Comparison of ENCODE assay signal across 14 cellular contexts in genomic region chr13:30109471-30110135, GRCh38.
"Had no signal": no experiment of that assay in that cellular context is flagged by ENCODE, and none has a peak within 500 bp of the region (broad histone marks: within the 10 kb centered on the region; RNA-seq: fewer than 3 reads in every experiment).

No MANE protein-coding gene starts in this region.

- H2AFZ ChIP-seq: parathyroid adenoma had no signal

- H3K27ac ChIP-seq: parathyroid adenoma, SK-N-MC, tibial nerve, WERI-Rb-1 had no signal

- H3K27ac Mint-ChIP-seq: activated CD8-positive, alpha-beta T cell treated with anti-CD3 and anti-CD28 coated beads for 36 hours; activated naive CD8-positive, alpha-beta T cell treated with anti-CD3 and anti-CD28 coated beads, Interleukin-2, amount 10 ng/mL, durations not matched to agents 7 days and 5 days; stimulated activated effector memory CD8-positive, alpha-beta T cell treated with anti-CD3 and anti-CD28 coated beads, Interleukin-12 subunit alpha, Interleukin-12 subunit beta, amount 100 ng/mL, for 72 hours had no signal

- H3K36me3 Mint-ChIP-seq: activated naive CD8-positive, alpha-beta T cell treated with anti-CD3 and anti-CD28 coated beads, Interleukin-2, amount 10 ng/mL, durations not matched to agents 7 days and 5 days; stimulated activated effector memory CD8-positive, alpha-beta T cell treated with anti-CD3 and anti-CD28 coated beads, Interleukin-12 subunit alpha, Interleukin-12 subunit beta, amount 100 ng/mL, for 72 hours; T-cell had no signal

- H3K4me3 Mint-ChIP-seq: activated CD8-positive, alpha-beta T cell treated with anti-CD3 and anti-CD28 coated beads for 36 hours; activated naive CD8-positive, alpha-beta T cell treated with anti-CD3 and anti-CD28 coated beads, Interleukin-2, amount 10 ng/mL, durations not matched to agents 7 days and 5 days; stimulated activated effector memory CD8-positive, alpha-beta T cell treated with anti-CD3 and anti-CD28 coated beads, Interleukin-12 subunit alpha, Interleukin-12 subunit beta, amount 100 ng/mL, for 72 hours; T-cell had no signal

- H3K79me2 ChIP-seq: parathyroid adenoma had no signal

- H3K4me1 ChIP-seq: parathyroid adenoma had no signal

- ATAC-seq: activated CD8-positive, alpha-beta T cell treated with anti-CD3 and anti-CD28 coated beads for 36 hours; stimulated activated effector memory CD8-positive, alpha-beta T cell treated with anti-CD3 and anti-CD28 coated beads, Interleukin-12 subunit alpha, Interleukin-12 subunit beta, amount 100 ng/mL, for 72 hours; T-cell had no signal

- H3K4me3 ChIP-seq: breast epithelium, SK-N-MC, skin epidermis, tibial nerve had no signal

- H3K36me3 ChIP-seq: breast epithelium, tibial nerve, WERI-Rb-1 had no signal

- DNase-seq: activated CD4-positive, alpha-beta T cell treated with anti-CD3 and anti-CD28 coated beads for 4 hours; activated CD8-positive, alpha-beta memory T cell treated with anti-CD3 and anti-CD28 coated beads, Interleukin-2, amount 50 U/mL, for 4 hours; activated CD8-positive, alpha-beta T cell treated with anti-CD3 and anti-CD28 coated beads for 36 hours; activated naive CD8-positive, alpha-beta T cell treated with anti-CD3 and anti-CD28 coated beads, Interleukin-2, amount 10 ng/mL, durations not matched to agents 7 days and 5 days; anterior cingulate cortex; hippocampal formation; T-cell; WERI-Rb-1 had no signal

- H3K27me3 ChIP-seq: breast epithelium, tibial nerve had no signal

- H3K9me3 ChIP-seq: breast epithelium, tibial nerve had no signal

- H3K27me3 Mint-ChIP-seq: activated CD8-positive, alpha-beta T cell treated with anti-CD3 and anti-CD28 coated beads for 36 hours had no signal

- H3K9me3 Mint-ChIP-seq: activated CD8-positive, alpha-beta T cell treated with anti-CD3 and anti-CD28 coated beads for 36 hours; activated naive CD8-positive, alpha-beta T cell treated with anti-CD3 and anti-CD28 coated beads, Interleukin-2, amount 10 ng/mL, durations not matched to agents 7 days and 5 days; stimulated activated effector memory CD8-positive, alpha-beta T cell treated with anti-CD3 and anti-CD28 coated beads, Interleukin-12 subunit alpha, Interleukin-12 subunit beta, amount 100 ng/mL, for 72 hours; T-cell had no signal

- H3K9ac ChIP-seq: parathyroid adenoma had no signal
